Comparison of ENCODE assay signal across 1 cellular context in genomic region chr11:66328307-66329144, GRCh38.
TF ChIP-seq lines count a peak whose summit lies in the region.

No MANE protein-coding gene starts in this region.

TF ChIP-seq in H1, 55 proteins besides CTCF, POLR2A, EP300 and RAD21:
- TF ChIP-seq RBBP5 (IDR thresholded peaks at IDR 0.05; ENCODE audit: borderline replicate concordance, low read depth, low read length) = 0 out of 2 replicates have a peak, but pooled peaks have one; percentile 53
- peak; percentile 74; the same call in 1 of the 2 replicates for TF ChIP-seq ATF2 (IDR thresholded peaks at IDR 0.05; ENCODE audit: low read length)
- peak; percentile 99 for TF ChIP-seq MAX (IDR thresholded peaks at IDR 0.05)
- no peak for TF ChIP-seq RFX5 (IDR thresholded peaks at IDR 0.05; ENCODE audit: borderline replicate concordance, low read depth, low read length)
- peak; percentile 49; the same call in 1 of the 2 replicates for TF ChIP-seq ATF3 (IDR thresholded peaks at IDR 0.05; ENCODE audit: insufficient read depth, low read depth, low read length)
- TF ChIP-seq POLR2AphosphoS5 (IDR thresholded peaks at IDR 0.05; ENCODE audit: low read depth, low read length) = no peak; the same call in 1 of the 2 replicates
- TF ChIP-seq RNF2 (IDR thresholded peaks at IDR 0.05; ENCODE audit: borderline replicate concordance, low read depth, low read length, missing control alignments, poor library complexity, severe bottlenecking) = no peak
- TF ChIP-seq SP1 (IDR thresholded peaks at IDR 0.05; ENCODE audit: low read depth, low read length) = no peak; the same call in 1 of the 2 replicates
- TF ChIP-seq SIN3A (conservative IDR thresholded peaks at IDR 0.05 in 1 of 2, IDR thresholded peaks at IDR 0.05 in 1 of 2; ENCODE audit: low read depth in 1 of 2, low read length in 2 of 2) = peak; percentile 59 to 71; a peak in 1 of 4 replicates
- no peak for TF ChIP-seq SRF (IDR thresholded peaks at IDR 0.05; ENCODE audit: low read depth, low read length)
- peak; percentile 38 for TF ChIP-seq YY1 (IDR thresholded peaks at IDR 0.05; ENCODE audit: low read depth, low read length)
- peak; percentile 98 for TF ChIP-seq TEAD4 (IDR thresholded peaks at IDR 0.05; ENCODE audit: low read depth, low read length)
- TF ChIP-seq GABPA (IDR thresholded peaks at IDR 0.05; ENCODE audit: borderline replicate concordance, insufficient read depth, low read length) = peak; percentile 29; the same call in 1 of the 2 replicates
- TF ChIP-seq E2F6 (IDR thresholded peaks at IDR 0.05) = peak; percentile 91
- no peak for TF ChIP-seq BRCA1 (IDR thresholded peaks at IDR 0.05; ENCODE audit: low read depth, low read length)
- TF ChIP-seq TCF12 (IDR thresholded peaks at IDR 0.05; ENCODE audit: low read depth, low read length) = 0 out of 2 replicates have a peak, but pooled peaks have one; percentile 27
- TF ChIP-seq USF2 (IDR thresholded peaks at IDR 0.05; ENCODE audit: low read length) = peak; percentile 65
- no peak for TF ChIP-seq MAFK (IDR thresholded peaks at IDR 0.05; ENCODE audit: low read depth, low read length)
- TF ChIP-seq TAF1 (IDR thresholded peaks at IDR 0.05; ENCODE audit: low read depth, low read length) = no peak
- TF ChIP-seq NRF1 (IDR thresholded peaks at IDR 0.05; ENCODE audit: low read depth, low read length) = no peak
- no peak for TF ChIP-seq TAF7 (optimal IDR thresholded peaks at IDR 0.05; ENCODE audit: borderline replicate concordance, low read depth, low read length)
- TF ChIP-seq CREB1 (IDR thresholded peaks at IDR 0.05) = peak; percentile 62; the same call in 1 of the 2 replicates
- TF ChIP-seq SP4 (IDR thresholded peaks at IDR 0.05; ENCODE audit: low read length) = no peak
- no peak for TF ChIP-seq KDM1A (IDR thresholded peaks at IDR 0.05; ENCODE audit: borderline replicate concordance, low read length)
- TF ChIP-seq EZH2 (IDR thresholded peaks at IDR 0.05; ENCODE audit: low read depth, low read length, severe bottlenecking) = peak; percentile 21
TF ChIP-seq in H1: peak in this region for 13.
